Comparison of ENCODE assay signal across 10 cellular contexts in genomic region chr7:116970148-116970910, GRCh38. TPM values are rescaled to one million over a fixed set of nuclear protein-coding genes. Genes with fewer than 3 reads are reported as not detected.
A peak's percentile ranks its signal among the peaks of the same experiment; 100 is the strongest.
DNase-seq lines count a peak whose midpoint lies in the region; ATAC-seq and TF ChIP-seq lines count a peak whose summit lies in the region.
"Had no signal": no experiment of that assay in that cellular context is flagged by ENCODE, and none has a peak within 500 bp of the region (broad histone marks: within the 10 kb centered on the region; RNA-seq: fewer than 3 reads in every experiment).

No MANE protein-coding gene starts in this region.

- WGBS in spleen, 5 donors: 35 to 71% (median 52%) methylated on average over 4 of the region's 4 CpGs

- TF ChIP-seq POLR2A in spleen (IDR thresholded peaks at IDR 0.05): no peak

- peak overlapping the region in 1 of 8 donors; percentile 8 for H3K27ac ChIP-seq in spleen
- H3K27ac ChIP-seq: SJCRH30 had no signal

- no peak for TF ChIP-seq CTCF in spleen (IDR thresholded peaks at IDR 0.05 in 8 of 11, conservative IDR thresholded peaks at IDR 0.05 in 3 of 11)

- ATAC-seq in GM18519 (IDR thresholded peaks at IDR 0.05; ENCODE audit: low FRiP score, unreplicated experiment) (peak; percentile 75), GM21447 (IDR thresholded peaks at IDR 0.05; ENCODE audit: unreplicated experiment) (peak; percentile 68), HG03103 (IDR thresholded peaks at IDR 0.05; ENCODE audit: low read depth, unreplicated experiment) (peak; percentile 70)

- H3K27me3 ChIP-seq in spleen (replicated peaks in 1 of 7): no peaks in the 10 kb centered on the region
- H3K27me3 ChIP-seq: SJCRH30 had no signal

- H3K4me3 ChIP-seq in spleen: no peak overlapping the region
- H3K4me3 ChIP-seq: SJCRH30 had no signal

- H3K9me3 ChIP-seq in spleen: no peaks in the 10 kb centered on the region
- H3K9me3 ChIP-seq: SJCRH30 had no signal

- intact Hi-C loops in spleen (cut with DNase I; ENCODE audit: low total_unique reads): no loop called here

- H3K4me1 ChIP-seq in spleen: peaks cover 0 to 17% (median 11%) of the 10 kb centered on the region in 6 donors

- no peaks in the 10 kb centered on the region for H3K36me3 ChIP-seq in spleen

- DNase-seq in SW480 (ENCODE audit: low spot score) (peak; percentile 75), SW 1271 (lab: John Stamatoyannopoulos, UW) (no peak), spleen (no peak), NCI-H146 (lab: John Stamatoyannopoulos, UW) (no peak)
- DNase-seq in effector CD4-positive, alpha-beta T cell: no peak
- DNase-seq: NCI-H1436 treated with DMSO at 0.1 percent for 48 hours, SJCRH30 had no signal

RNA-seq across cellular contexts. Expression of gene ST7, which starts 17.0 kb away (rescaled TPM):
- total RNA-seq in spleen: 10 to 100 TPM; 11.7 to 36.4 (median 16.5) TPM
- 10 to 100 TPM in 1 of 3 donors, 1 to 10 TPM in 2; 4.7 to 10.6 (median 5.5) TPM for polyA plus RNA-seq in spleen
